1 cellular context compared by ENCODE assay signal in the genomic region with DNA sequence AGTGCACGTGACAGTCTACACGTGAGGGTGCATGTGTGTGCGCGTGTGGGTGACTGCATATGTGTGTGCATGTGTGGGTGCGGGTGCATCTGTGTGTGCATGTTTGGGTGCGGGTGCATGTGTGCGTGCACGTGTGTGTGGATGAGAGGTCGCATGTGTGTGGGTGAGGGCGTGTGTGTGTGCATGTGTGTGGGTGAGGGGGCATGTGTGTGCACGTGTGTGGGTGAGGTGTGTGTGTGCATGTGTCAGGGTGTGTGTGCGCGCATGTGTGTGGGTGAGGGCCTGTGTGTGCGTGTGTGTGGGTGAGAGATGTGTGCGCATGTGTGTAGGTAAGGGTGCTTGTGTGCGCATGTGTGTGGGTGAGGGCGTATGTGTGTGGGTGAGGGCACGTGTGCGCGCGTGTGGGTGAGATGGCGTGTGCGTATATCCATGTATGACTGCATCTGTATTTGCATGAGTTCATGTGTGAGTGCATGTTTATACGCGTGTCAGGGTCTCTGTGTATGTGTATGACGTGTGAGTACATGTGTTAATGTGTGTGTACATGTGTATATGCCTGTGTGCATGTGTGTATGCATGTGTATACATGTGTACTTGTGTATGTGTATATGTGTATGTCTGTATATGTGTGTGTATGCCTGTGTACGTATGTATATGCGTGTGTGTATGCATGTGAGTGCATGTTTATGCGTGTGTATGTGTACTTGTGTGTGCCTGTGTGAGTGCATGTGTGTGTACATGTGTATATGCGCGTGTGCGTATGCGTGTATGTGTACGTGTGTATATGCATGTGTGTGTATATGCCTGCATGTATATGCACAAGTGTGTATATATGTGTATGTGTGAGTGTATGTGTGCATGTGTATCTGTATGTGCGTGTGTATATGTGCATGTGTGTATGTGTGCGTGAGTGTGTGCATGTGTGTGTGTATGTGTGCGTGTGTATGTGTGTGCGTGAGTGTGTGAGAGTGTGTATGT.
TF ChIP-seq lines count a peak whose summit lies in the region.

No MANE protein-coding gene starts in this region.

TF ChIP-seq in H1, 55 proteins besides CTCF, POLR2A, EP300 and RAD21:
- TF ChIP-seq JUND (IDR thresholded peaks at IDR 0.05; ENCODE audit: low read length) (no peak), CEBPB (IDR thresholded peaks at IDR 0.05; ENCODE audit: low read depth, low read length) (no peak), RNF2 (IDR thresholded peaks at IDR 0.05; ENCODE audit: borderline replicate concordance, low read depth, low read length, missing control alignments, poor library complexity, severe bottlenecking) (no peak), GTF2F1 (IDR thresholded peaks at IDR 0.05; ENCODE audit: borderline replicate concordance, low read depth, low read length) (no peak), RXRA (IDR thresholded peaks at IDR 0.05; ENCODE audit: insufficient read depth, low read depth, low read length) (no peak), PHF8 (conservative IDR thresholded peaks at IDR 0.05; ENCODE audit: low read depth, low read length) (no peak), SIN3A (conservative IDR thresholded peaks at IDR 0.05 in 1 of 2, IDR thresholded peaks at IDR 0.05 in 1 of 2; ENCODE audit: low read depth in 1 of 2, low read length in 2 of 2) (no peak)
